ENCODE assay signal across 13 cellular contexts in the genomic region with DNA sequence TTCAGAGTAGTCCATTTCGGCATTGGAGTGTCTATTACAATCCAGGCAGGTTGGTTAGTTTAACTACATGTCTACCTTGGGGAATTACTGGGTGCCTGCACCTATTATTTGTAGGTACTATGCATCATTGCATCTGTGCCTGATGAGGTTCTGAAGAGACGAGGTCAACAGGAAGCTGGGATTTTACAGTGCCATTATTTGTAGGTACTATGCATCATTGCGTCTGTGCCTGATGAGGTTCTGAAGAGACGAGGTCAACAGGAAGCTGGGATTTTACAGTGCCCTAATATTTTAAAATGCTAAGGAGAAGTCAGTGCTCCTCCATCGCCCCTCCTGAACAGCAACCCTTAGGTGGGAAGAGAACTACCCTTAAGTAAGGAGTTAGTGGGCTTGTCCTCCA. TPM values are rescaled to one million over a fixed set of nuclear protein-coding genes. Genes with fewer than 3 reads are reported as not detected.
DNase-seq lines count a peak whose midpoint lies in the region; ATAC-seq lines count a peak whose summit lies in the region.
"Had no signal": no experiment of that assay in that cellular context is flagged by ENCODE, and none has a peak within 500 bp of the region (broad histone marks: within the 10 kb centered on the region; RNA-seq: fewer than 3 reads in every experiment).

No MANE protein-coding gene starts in this region.

- peak overlapping the region; percentile 1; the same call in 1 of the 2 replicates for H3K9ac ChIP-seq in BLaER1

- peak overlapping the region; percentile 44; the same call in 1 of the 2 replicates for H3K4me3 ChIP-seq in BLaER1
- H3K4me3 ChIP-seq: SK-N-MC had no signal

- ATAC-seq in GM19025 (IDR thresholded peaks at IDR 0.05; ENCODE audit: low read depth, unreplicated experiment) = peak; percentile 73
- peak; percentile 93 for ATAC-seq in GM21737 (IDR thresholded peaks at IDR 0.05; ENCODE audit: unreplicated experiment)
- ATAC-seq in HG03432 (IDR thresholded peaks at IDR 0.05; ENCODE audit: unreplicated experiment) = peak; percentile 90

- DNase-seq in mucosa of gallbladder (ENCODE audit: low spot score) (no peak), NCI-H1092 treated with DMSO at 0.1 percent for 48 hours (lab: John Stamatoyannopoulos, UW) (no peak), NCI-H187 (lab: John Stamatoyannopoulos, UW) (no peak), NCI-H2081 (lab: John Stamatoyannopoulos, UW) (no peak)
- DNase-seq: DMS79; NCI-H1048; stimulated activated CD4-positive, alpha-beta T cell treated with anti-CD3 and anti-CD28 coated beads, Interleukin-2, amount 100 ng/mL, for 48 hours had no signal

- no peaks in the 10 kb centered on the region for H3K36me3 ChIP-seq in BLaER1

- H3K27ac ChIP-seq in BLaER1 = peak overlapping the region; percentile 71
- H3K27ac ChIP-seq: SK-N-MC had no signal

- no peaks in the 10 kb centered on the region for H3K27me3 ChIP-seq in BLaER1

- peaks cover 68% of the 10 kb centered on the region for H3K4me1 ChIP-seq in BLaER1

- H3K9me3 ChIP-seq in BLaER1 = no peaks in the 10 kb centered on the region

- H3K4me2 ChIP-seq in BLaER1 = peak overlapping the region; percentile 87

- no peaks in the 10 kb centered on the region for H4K20me1 ChIP-seq in BLaER1

RNA-seq across cellular contexts. Expression of a gene that starts 41.7 kb away (rescaled TPM):
- total RNA-seq in mucosa of gallbladder = 0.52 TPM
- total RNA-seq: epithelial cell of proximal tubule had no signal
